In genomic region chr6:63188828-63189227, GRCh38 we compare ENCODE assay signal across 27 cellular contexts. TPM values are rescaled to one million over a fixed set of nuclear protein-coding genes. Genes with fewer than 3 reads are reported as not detected.
"Had no signal": no experiment of that assay in that cellular context is flagged by ENCODE, and none has a peak within 500 bp of the region (broad histone marks: within the 10 kb centered on the region; RNA-seq: fewer than 3 reads in every experiment).

No MANE protein-coding gene starts in this region.

- H3K36me3 Mint-ChIP-seq: activated naive CD4-positive, alpha-beta T cell treated with anti-CD3 and anti-CD28 coated beads, Interleukin-2, amount 50 U/mL, for 24 hours; natural killer cell; neural progenitor cell; stimulated activated naive B cell treated with anti-CD40 and anti-IgM and Interleukin-4, amounts not matched to agents 10 μg/mL and 1 μg/mL and 100 μg/mL, for 72 hours had no signal

- H2AFZ ChIP-seq: neural progenitor cell had no signal

- H3K9me3 Mint-ChIP-seq: activated CD4-positive, alpha-beta memory T cell treated with anti-CD3 and anti-CD28 coated beads, Interleukin-2, amount 10 ng/mL, durations not matched to agents 7 days and 5 days; activated naive CD4-positive, alpha-beta T cell treated with anti-CD3 and anti-CD28 coated beads, Interleukin-2, amount 50 U/mL, for 24 hours; neural progenitor cell had no signal

- H3K9ac ChIP-seq: neural progenitor cell had no signal

- H3K27ac ChIP-seq: esophagus muscularis mucosa, foreskin keratinocyte, heart right ventricle, left lung, lower lobe of right lung, neural progenitor cell, right atrium auricular region, suprapubic skin, tibial nerve had no signal

- H3K4me1 ChIP-seq: esophagus muscularis mucosa, foreskin keratinocyte, heart right ventricle, left lung, lower lobe of right lung, neural progenitor cell, right atrium auricular region, suprapubic skin, tibial nerve had no signal

- H3K27me3 Mint-ChIP-seq: activated CD4-positive, alpha-beta memory T cell treated with anti-CD3 and anti-CD28 coated beads, Interleukin-2, amount 10 ng/mL, durations not matched to agents 7 days and 5 days; activated CD4-positive, alpha-beta T cell treated with anti-CD3 and anti-CD28 coated beads, Interleukin-2, amount 10 ng/mL, durations not matched to agents 7 days and 5 days; activated naive CD4-positive, alpha-beta T cell treated with anti-CD3 and anti-CD28 coated beads, Interleukin-2, amount 50 U/mL, for 24 hours; activated naive CD8-positive, alpha-beta T cell treated with anti-CD3 and anti-CD28 coated beads, Interleukin-2, amount 50 U/mL, for 24 hours; activated T-cell treated with anti-CD3 and anti-CD28 coated beads, Interleukin-2, amount 50 U/mL, for 24 hours; stimulated activated naive B cell treated with anti-CD40 and anti-IgM and Interleukin-4, amounts not matched to agents 10 μg/mL and 1 μg/mL and 100 μg/mL, for 72 hours had no signal

- H3K4me3 Mint-ChIP-seq: activated CD4-positive, alpha-beta memory T cell treated with anti-CD3 and anti-CD28 coated beads, Interleukin-2, amount 10 ng/mL, durations not matched to agents 7 days and 5 days; activated CD4-positive, alpha-beta T cell treated with anti-CD3 and anti-CD28 coated beads, Interleukin-2, amount 10 ng/mL, durations not matched to agents 7 days and 5 days; activated naive CD4-positive, alpha-beta T cell treated with anti-CD3 and anti-CD28 coated beads, Interleukin-2, amount 50 U/mL, for 24 hours; activated naive CD8-positive, alpha-beta T cell treated with anti-CD3 and anti-CD28 coated beads, Interleukin-2, amount 50 U/mL, for 24 hours; activated T-cell treated with anti-CD3 and anti-CD28 coated beads, Interleukin-2, amount 50 U/mL, for 24 hours; natural killer cell; neural progenitor cell; stimulated activated naive B cell treated with anti-CD40 and anti-IgM and Interleukin-4, amounts not matched to agents 10 μg/mL and 1 μg/mL and 100 μg/mL, for 72 hours had no signal

- DNase-seq: activated CD4-positive, alpha-beta memory T cell treated with anti-CD3 and anti-CD28 coated beads, Interleukin-2, amount 10 ng/mL, durations not matched to agents 7 days and 5 days; activated CD4-positive, alpha-beta T cell treated with anti-CD3 and anti-CD28 coated beads for 1 hour; activated CD4-positive, alpha-beta T cell treated with anti-CD3 and anti-CD28 coated beads, Interleukin-2, amount 10 ng/mL, durations not matched to agents 7 days and 5 days; activated CD8-positive, alpha-beta memory T cell treated with anti-CD3 and anti-CD28 coated beads, Interleukin-2, amount 50 U/mL, for 48 hours; activated naive CD8-positive, alpha-beta T cell treated with anti-CD3 and anti-CD28 coated beads, Interleukin-2, amount 50 U/mL, for 24 hours; activated T-cell treated with anti-CD3 and anti-CD28 coated beads, Interleukin-2, amount 50 U/mL, for 24 hours; dermis blood vessel endothelial cell; effector CD4-positive, alpha-beta T cell; foreskin keratinocyte; heart right ventricle; left lung; lower lobe of right lung; mesenchymal stem cell; natural killer cell; stimulated activated CD4-positive, alpha-beta T cell treated with anti-CD3 and anti-CD28 coated beads, Interleukin-15, amount 100 ng/mL, for 24 hours; stimulated activated CD4-positive, alpha-beta T cell treated with anti-CD3 and anti-CD28 coated beads, Interleukin-2, amount 100 ng/mL, for 24 hours; stimulated activated naive B cell treated with anti-CD40 and anti-IgM and Interleukin-4, amounts not matched to agents 10 μg/mL and 1 μg/mL and 100 μg/mL, for 72 hours had no signal

- H3K27me3 ChIP-seq: esophagus muscularis mucosa, foreskin keratinocyte, heart right ventricle, left lung, neural progenitor cell, right atrium auricular region, suprapubic skin, tibial nerve had no signal

- H3K4me1 Mint-ChIP-seq: activated CD4-positive, alpha-beta memory T cell treated with anti-CD3 and anti-CD28 coated beads, Interleukin-2, amount 10 ng/mL, durations not matched to agents 7 days and 5 days; activated CD4-positive, alpha-beta T cell treated with anti-CD3 and anti-CD28 coated beads, Interleukin-2, amount 10 ng/mL, durations not matched to agents 7 days and 5 days; activated naive CD4-positive, alpha-beta T cell treated with anti-CD3 and anti-CD28 coated beads, Interleukin-2, amount 50 U/mL, for 24 hours; activated naive CD8-positive, alpha-beta T cell treated with anti-CD3 and anti-CD28 coated beads, Interleukin-2, amount 50 U/mL, for 24 hours; natural killer cell; neural progenitor cell; stimulated activated naive B cell treated with anti-CD40 and anti-IgM and Interleukin-4, amounts not matched to agents 10 μg/mL and 1 μg/mL and 100 μg/mL, for 72 hours had no signal

- H3K4me2 ChIP-seq: neural progenitor cell had no signal

- H3K9me3 ChIP-seq: esophagus muscularis mucosa, left lung, lower lobe of right lung, right atrium auricular region, tibial nerve had no signal

- H3K4me3 ChIP-seq: esophagus muscularis mucosa, heart right ventricle, left lung, lower lobe of right lung, neural progenitor cell, right atrium auricular region, suprapubic skin, tibial nerve had no signal

- H3K36me3 ChIP-seq: esophagus muscularis mucosa, heart right ventricle, left lung, lower lobe of right lung, neural progenitor cell, right atrium auricular region, suprapubic skin, tibial nerve had no signal

- H3K27ac Mint-ChIP-seq: activated CD4-positive, alpha-beta memory T cell treated with anti-CD3 and anti-CD28 coated beads, Interleukin-2, amount 10 ng/mL, durations not matched to agents 7 days and 5 days; activated CD4-positive, alpha-beta T cell treated with anti-CD3 and anti-CD28 coated beads, Interleukin-2, amount 10 ng/mL, durations not matched to agents 7 days and 5 days; activated naive CD4-positive, alpha-beta T cell treated with anti-CD3 and anti-CD28 coated beads, Interleukin-2, amount 50 U/mL, for 24 hours; activated naive CD8-positive, alpha-beta T cell treated with anti-CD3 and anti-CD28 coated beads, Interleukin-2, amount 50 U/mL, for 24 hours; activated T-cell treated with anti-CD3 and anti-CD28 coated beads, Interleukin-2, amount 50 U/mL, for 24 hours; activated T-helper 2 cell treated with anti-CD3 and anti-CD28 coated beads, Interferon-gamma antibody, Interleukin-2, Interleukin-4, amounts not matched to agents 10 μg/mL and 5 μg/mL and 100 μg/mL, durations not matched to agents 14 hours and 24 hours and 36 hours; natural killer cell; neural progenitor cell; stimulated activated naive B cell treated with anti-CD40 and anti-IgM and Interleukin-4, amounts not matched to agents 10 μg/mL and 1 μg/mL and 100 μg/mL, for 72 hours had no signal

- ATAC-seq: activated naive CD8-positive, alpha-beta T cell treated with anti-CD3 and anti-CD28 coated beads, Interleukin-2, amount 50 U/mL, for 24 hours; foreskin keratinocyte; heart right ventricle; left lung; lower lobe of right lung; natural killer cell; stimulated activated naive B cell treated with anti-CD40 and anti-IgM and Interleukin-4, amounts not matched to agents 10 μg/mL and 1 μg/mL and 100 μg/mL, for 72 hours had no signal

- FAIRE-seq: bronchial epithelial cell, colon had no signal

RNA-seq across cellular contexts. Expression of gene FKBP1C, which starts 22.4 kb away (rescaled TPM):
- total RNA-seq: bronchial epithelial cell, ureter had no signal
